Comparison of ENCODE assay signal across 9 cellular contexts in genomic region chr10:11145498-11145855, GRCh38.
DNase-seq lines count a peak whose midpoint lies in the region; ATAC-seq, FAIRE-seq and TF ChIP-seq lines count a peak whose summit lies in the region.
"Had no signal": no experiment of that assay in that cellular context is flagged by ENCODE, and none has a peak within 500 bp of the region (broad histone marks: within the 10 kb centered on the region; RNA-seq: fewer than 3 reads in every experiment).

No MANE protein-coding gene starts in this region.

- POLR2A ChIA-PET in HepG2 (lab: Yijun Ruan, JAX): no interaction called here

- H3K23ac ChIP-seq in trophoblast cell (ENCODE audit: low read length): no peak overlapping the region

- CTCF ChIA-PET in HepG2 (lab: Yijun Ruan, JAX; ENCODE audit: low intra/inter-chr PET ratio, low total read pairs): no interaction called here

- no peak overlapping the region for H4K8ac ChIP-seq in trophoblast cell (ENCODE audit: low read depth, low read length)

- H3K18ac ChIP-seq in trophoblast cell (ENCODE audit: low read length): no peak overlapping the region

- no peak overlapping the region for H3K14ac ChIP-seq in trophoblast cell (ENCODE audit: low read length)

- TF ChIP-seq POLR2A in HepG2 (IDR thresholded peaks at IDR 0.05; ENCODE audit: insufficient read depth in 1 of 2, low read depth in 2 of 2, low read length in 2 of 2): no peak
- TF ChIP-seq POLR2A in esophagus squamous epithelium (IDR thresholded peaks at IDR 0.05): peak in 1 of 4 donors; percentile 58

- no peaks in the 10 kb centered on the region for H3K9me3 ChIP-seq in DND-41 (ENCODE audit: insufficient read depth, low read length, severe bottlenecking)
- H3K9me3 ChIP-seq in HUES64 (ENCODE audit: insufficient read depth, low read depth, low read length): no peaks in the 10 kb centered on the region
- no peaks in the 10 kb centered on the region for H3K9me3 ChIP-seq in HepG2 (ENCODE audit: low read length)
- peaks cover 4% of the 10 kb centered on the region for H3K9me3 ChIP-seq in trophoblast cell (ENCODE audit: insufficient read depth, low read depth, low read length)
- no peaks in the 10 kb centered on the region for H3K9me3 ChIP-seq in esophagus squamous epithelium

- H4K91ac ChIP-seq in trophoblast cell (ENCODE audit: low read depth, low read length): no peak overlapping the region

- no peak overlapping the region for H2BK12ac ChIP-seq in trophoblast cell (ENCODE audit: low read length)

- no peaks in the 10 kb centered on the region for H3K36me3 ChIP-seq in DND-41 (ENCODE audit: insufficient read depth, low read length)
- H3K36me3 ChIP-seq in HUES64 (ENCODE audit: insufficient read depth, low read length): no peaks in the 10 kb centered on the region
- no peaks in the 10 kb centered on the region for H3K36me3 ChIP-seq in HepG2 (replicated peaks in 1 of 2; ENCODE audit: control insufficient read depth in 1 of 2, insufficient read depth in 2 of 2, low read length in 2 of 2)
- H3K36me3 ChIP-seq in trophoblast cell (ENCODE audit: control insufficient read depth in 1 of 2, insufficient read depth in 2 of 2, low read length in 2 of 2): no peaks in the 10 kb centered on the region
- H3K36me3 ChIP-seq in esophagus squamous epithelium: no peaks in the 10 kb centered on the region

- no peaks in the 10 kb centered on the region for H3K27me3 ChIP-seq in DND-41 (ENCODE audit: insufficient read depth, low read length, poor library complexity)
- H3K27me3 ChIP-seq in HUES64 (ENCODE audit: insufficient read depth, low read length): no peaks in the 10 kb centered on the region
- H3K27me3 ChIP-seq in HepG2 (ENCODE audit: control insufficient read depth in 1 of 2, insufficient read depth in 2 of 2, low read length in 2 of 2): peaks cover 0 to 21% of the 10 kb centered on the region in 2 experiments; a peak in 1 of 5 replicates
- no peaks in the 10 kb centered on the region for H3K27me3 ChIP-seq in trophoblast cell (ENCODE audit: insufficient read depth, low read length)
- no peaks in the 10 kb centered on the region for H3K27me3 ChIP-seq in esophagus squamous epithelium

- intact Hi-C loops in HepG2 (cut with micrococcal nuclease; ENCODE audit: unreplicated experiment) (no loop called here), esophagus squamous epithelium (cut with DNase I) (no loop called here)

- DNase-seq in DND-41 (peak; percentile 86), HepG2 (ENCODE audit: low spot score) (no peak), trophoblast cell (no peak), esophagus squamous epithelium (lab: John Stamatoyannopoulos, UW) (no peak), iPS-NIHi7 (ENCODE audit: extremely low spot score) (no peak)
- peak; percentile 57 for DNase-seq in activated T-cell treated with anti-CD3 and anti-CD28 coated beads, Interleukin-2, amount 50 U/mL, for 1 hour

- peak overlapping the region; percentile 61 for H3K4me2 ChIP-seq in DND-41 (ENCODE audit: insufficient read depth, low read length)
- no peak overlapping the region for H3K4me2 ChIP-seq in HepG2 (ENCODE audit: low read depth, low read length)
- H3K4me2 ChIP-seq in trophoblast cell (ENCODE audit: low read length): no peak overlapping the region

- H2BK5ac ChIP-seq in trophoblast cell (ENCODE audit: low read depth, low read length, poor library complexity): no peak overlapping the region

- H4K20me1 ChIP-seq in DND-41 (ENCODE audit: insufficient read depth, low read length) (no peaks in the 10 kb centered on the region), HepG2 (ENCODE audit: insufficient read depth, low read length) (no peaks in the 10 kb centered on the region)

- ATAC-seq in DND-41 (ENCODE audit: insufficient read depth, low read depth): peak; percentile 99
- peak; percentile 86 for ATAC-seq in GM21528 (IDR thresholded peaks at IDR 0.05; ENCODE audit: low FRiP score, unreplicated experiment)
- ATAC-seq in HepG2: no peak

- peak overlapping the region in 1 of 2 experiments; percentile 39; a peak in 2 of 4 replicates for H3K4me3 ChIP-seq in DND-41 (ENCODE audit: low read depth in 1 of 2, low read length in 2 of 2)
- no peak overlapping the region for H3K4me3 ChIP-seq in HUES64 (ENCODE audit: low read length)
- no peak overlapping the region for H3K4me3 ChIP-seq in HepG2 (replicated peaks in 1 of 3; ENCODE audit: insufficient read depth in 1 of 3, low read depth in 2 of 3, low read length in 3 of 3)
- H3K4me3 ChIP-seq in trophoblast cell (ENCODE audit: low read depth, low read length): no peak overlapping the region
- H3K4me3 ChIP-seq in esophagus squamous epithelium: no peak overlapping the region

- BruUV-seq in HepG2 (replicated peaks; lab: Mats Ljungman, UMichigan): no TSS peak

- 64% methylated on average over 2 of the region's 3 CpGs for WGBS in HUES64
- WGBS in HepG2 (ENCODE audit: low lambda C conversion rate): 4% methylated on average over 3 of the region's 3 CpGs
- no CpG with 5 or more reads among the region's 3 CpGs for WGBS in trophoblast cell (ENCODE audit: extremely low coverage, insufficient coverage, insufficient read length)
- WGBS in esophagus squamous epithelium, 2 donors: 65 to 77% methylated on average over 3 of the region's 3 CpGs

- no peak for TF ChIP-seq RAD21 in HepG2 (CRISPR knock-in tag; IDR thresholded peaks at IDR 0.05)

- no peak overlapping the region for H3K4ac ChIP-seq in trophoblast cell (ENCODE audit: low read depth, low read length)

- H3K27ac ChIP-seq in DND-41 (ENCODE audit: low read length) (peak overlapping the region; percentile 92), HUES64 (ENCODE audit: low read depth, low read length) (peak overlapping the region; percentile 53; the same call in 1 of the 2 replicates), HepG2 (ENCODE audit: extremely low read length, insufficient read depth, low read length) (no peak overlapping the region), trophoblast cell (ENCODE audit: low read depth, low read length) (no peak overlapping the region), esophagus squamous epithelium (peak overlapping the region in 2 of 4 donors; percentile 16 to 26)

- TF ChIP-seq EP300 in HepG2 (IDR thresholded peaks at IDR 0.05; ENCODE audit: low read depth in 2 of 2, low read length in 2 of 2) (no peak), HepG2 (CRISPR knock-in tag; IDR thresholded peaks at IDR 0.05; ENCODE audit: borderline replicate concordance) (no peak)

- in situ Hi-C loops in HepG2 (cut with HindIII; ENCODE audit: extremely low pct_ligation_motif_present, low pct_unique_long_range_greater_than_20kb): no loop called here

- TF ChIP-seq CTCF in DND-41 (IDR thresholded peaks at IDR 0.05; ENCODE audit: borderline replicate concordance, extremely low read depth, low read length, poor library complexity, severe bottlenecking) (no peak), HepG2 (CRISPR knock-in tag; IDR thresholded peaks at IDR 0.05) (no peak), esophagus squamous epithelium (IDR thresholded peaks at IDR 0.05) (no peak)

- H3K9ac ChIP-seq in DND-41 (ENCODE audit: low read depth, low read length) (peak overlapping the region; percentile 57), HUES64 (ENCODE audit: low read depth, low read length) (no peak overlapping the region), HepG2 (ENCODE audit: insufficient read depth, low read depth, low read length) (no peak overlapping the region), trophoblast cell (ENCODE audit: low read length) (no peak overlapping the region)

- no peak overlapping the region for H4K12ac ChIP-seq in trophoblast cell (ENCODE audit: low read depth, low read length)

- no peaks in the 10 kb centered on the region for H3K79me1 ChIP-seq in trophoblast cell (ENCODE audit: low read length)

- H3K79me2 ChIP-seq in DND-41 (ENCODE audit: insufficient read depth, low read length) (no peaks in the 10 kb centered on the region), HepG2 (ENCODE audit: insufficient read depth, low read length) (no peaks in the 10 kb centered on the region), trophoblast cell (ENCODE audit: control insufficient read depth, insufficient read depth, low read length, poor library complexity) (no peaks in the 10 kb centered on the region)

- H3K4me1 ChIP-seq in DND-41 (ENCODE audit: insufficient read depth, low read length) (peaks cover 54% of the 10 kb centered on the region), HUES64 (ENCODE audit: insufficient read depth, low read length) (peaks cover 49% of the 10 kb centered on the region), HepG2 (ENCODE audit: insufficient read depth, low read length) (no peaks in the 10 kb centered on the region), trophoblast cell (ENCODE audit: control insufficient read depth in 1 of 2, insufficient read depth in 2 of 2, low read length in 2 of 2) (no peaks in the 10 kb centered on the region), esophagus squamous epithelium (peaks cover 4 to 56% (median 9%) of the 10 kb centered on the region in 3 donors)

- H2BK120ac ChIP-seq in trophoblast cell (ENCODE audit: insufficient read depth, low read length, poor library complexity): no peak overlapping the region

- no peak overlapping the region for H2AK5ac ChIP-seq in trophoblast cell (ENCODE audit: low read length)

- no peak for FAIRE-seq in HepG2 (lab: Jason Lieb, UNC)
- FAIRE-seq: astrocyte had no signal

- H2AFZ ChIP-seq in DND-41 (ENCODE audit: low read depth, low read length) (peak overlapping the region; percentile 78), HepG2 (ENCODE audit: low read length) (no peak overlapping the region), trophoblast cell (ENCODE audit: insufficient read depth, low read length, poor library complexity) (no peak overlapping the region)

Comparison
In these comparisons a context has a peak if more than half of its experiments do, and no peak if none do; other contexts are left out.
1. DNase-seq: peak in DND-41 (single experiment) and activated T-cell treated with anti-CD3 and anti-CD28 coated beads, Interleukin-2, amount 50 U/mL, for 1 hour (single experiment); none in HepG2 (single experiment), trophoblast cell (0 of 2), esophagus squamous epithelium (single experiment) and iPS-NIHi7 (single experiment).
2. H3K27ac ChIP-seq: peak in DND-41 (single experiment) and HUES64 (single experiment); none in HepG2 (single experiment) and trophoblast cell (single experiment).